Comparison of ENCODE assay signal across 1 cellular context in the genomic region with DNA sequence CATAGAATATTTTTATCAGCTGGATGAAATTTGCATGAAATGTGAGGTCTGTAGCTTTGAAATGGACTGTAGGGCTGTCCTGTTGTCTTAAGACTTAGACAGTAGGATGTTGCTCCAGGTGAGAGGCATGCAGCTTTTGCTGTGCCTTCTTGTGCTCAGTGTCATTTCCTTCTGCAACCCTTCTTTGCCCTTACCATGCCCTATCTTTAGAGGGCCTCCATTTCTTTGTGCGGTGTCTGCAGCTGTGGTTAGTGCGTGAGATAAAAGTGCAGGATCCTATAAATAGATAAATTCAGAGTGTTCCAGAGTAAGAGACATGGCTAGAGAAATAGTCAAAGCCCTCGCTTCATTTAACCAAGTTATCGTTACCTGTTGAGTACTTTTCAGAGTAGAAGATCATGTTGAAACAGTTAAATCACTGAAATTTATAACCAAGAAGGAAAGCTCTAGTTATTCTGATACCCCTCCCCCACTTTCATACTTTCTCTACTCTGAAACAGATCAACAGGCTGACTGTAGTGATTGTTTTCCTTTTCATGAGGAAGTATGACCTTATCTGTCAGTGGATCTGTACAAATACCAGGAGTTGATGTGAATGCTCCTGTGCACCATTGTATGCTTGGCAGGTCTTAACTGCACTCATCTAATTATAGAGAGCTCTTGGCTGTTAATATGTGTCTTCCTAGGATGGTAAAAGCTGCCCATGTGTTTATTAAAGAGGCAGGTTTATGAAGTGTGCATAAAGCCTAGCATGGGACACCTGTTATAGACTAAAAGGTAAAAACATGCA.
TF ChIP-seq lines count a peak whose summit lies in the region.

No MANE protein-coding gene starts in this region.

TF ChIP-seq in SK-N-SH, 30 proteins besides CTCF, POLR2A, EP300 and RAD21 (continued from another document):
- no peak for TF ChIP-seq MXI1 (IDR thresholded peaks at IDR 0.05; ENCODE audit: low read depth, low read length)
TF ChIP-seq in SK-N-SH: peak in this region for 2.
